In the genomic region with DNA sequence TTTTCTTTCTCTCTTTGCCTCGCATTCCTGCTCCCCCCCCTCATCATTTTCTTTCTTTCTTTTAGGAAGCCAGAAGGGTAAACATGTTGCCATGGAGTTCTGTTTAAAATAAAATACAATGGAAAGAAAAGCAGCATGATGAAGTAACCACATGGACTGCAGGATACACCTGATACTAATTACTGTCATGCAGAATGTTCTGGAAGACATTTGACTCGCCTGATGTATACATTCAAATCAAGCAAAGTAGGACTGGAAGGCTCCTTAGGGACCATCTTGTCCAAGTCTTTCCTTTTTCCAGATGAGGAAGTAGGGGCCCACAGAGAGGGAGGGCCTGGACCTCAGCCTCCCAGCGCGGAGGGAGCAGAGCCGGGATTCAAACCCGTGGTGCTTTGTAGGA, we compare ENCODE assay signal across 19 cellular contexts. TPM values are rescaled to one million over a fixed set of nuclear protein-coding genes. Genes with fewer than 3 reads are reported as not detected.
DNase-seq lines count a peak whose midpoint lies in the region; ATAC-seq and TF ChIP-seq lines count a peak whose summit lies in the region.
"Had no signal": no experiment of that assay in that cellular context is flagged by ENCODE, and none has a peak within 500 bp of the region (broad histone marks: within the 10 kb centered on the region; RNA-seq: fewer than 3 reads in every experiment).

No MANE protein-coding gene starts in this region.

- no peak overlapping the region for H3K9ac ChIP-seq in adipocyte (ENCODE audit: low read length)

- peak overlapping the region; percentile 72; the same call in 1 of the 2 replicates for H2AFZ ChIP-seq in GM23338

- H3K79me2 ChIP-seq in GM23338 (replicated peaks; ENCODE audit: insufficient read depth): no peaks in the 10 kb centered on the region

- H3K27ac ChIP-seq in GM23338 (ENCODE audit: low read depth) (no peak overlapping the region), right lobe of liver (no peak overlapping the region)

- H3K4me3 ChIP-seq in GM23338: no peak overlapping the region
- H3K4me3 ChIP-seq in adipocyte (ENCODE audit: low read length): no peak overlapping the region
- no peak overlapping the region for H3K4me3 ChIP-seq in right lobe of liver

- intact Hi-C loops in right lobe of liver (cut with DNase I): loop anchor here in 1 of 2 donors (10.0 kb wide), 1 partner anchor 109 kb away; no protein-coding TSS in a partner anchor

- H3K4me1 ChIP-seq in GM23338 (ENCODE audit: insufficient read depth) (no peaks in the 10 kb centered on the region), adipocyte (ENCODE audit: control insufficient read depth, insufficient read depth, low read length) (no peaks in the 10 kb centered on the region), right lobe of liver (peaks cover 0 to 11% (median 0%) of the 10 kb centered on the region in 4 donors)

- no peak for TF ChIP-seq CTCF in GM23338 (conservative IDR thresholded peaks at IDR 0.05; ENCODE audit: low read depth in 2 of 2)
- TF ChIP-seq CTCF in neural crest cell (conservative IDR thresholded peaks at IDR 0.05): no peak
- TF ChIP-seq CTCF in right lobe of liver (IDR thresholded peaks at IDR 0.05): no peak

- no peaks in the 10 kb centered on the region for H3K9me2 ChIP-seq in GM23338 (ENCODE audit: insufficient read depth)

- TF ChIP-seq POLR2A in right lobe of liver (IDR thresholded peaks at IDR 0.05): no peak

- no peak overlapping the region for H3K4me2 ChIP-seq in GM23338

- WGBS in right lobe of liver (ENCODE audit: insufficient coverage, low coverage, low lambda C conversion rate, missing lambda C conversion rate): 67% methylated on average over 2 of the region's 6 CpGs

- H3K36me3 ChIP-seq in GM23338 (ENCODE audit: insufficient read depth): no peaks in the 10 kb centered on the region
- no peaks in the 10 kb centered on the region for H3K36me3 ChIP-seq in adipocyte (ENCODE audit: control insufficient read depth, insufficient read depth, low read length, severe bottlenecking)
- no peaks in the 10 kb centered on the region for H3K36me3 ChIP-seq in right lobe of liver

- no peaks in the 10 kb centered on the region for H3K27me3 ChIP-seq in GM23338 (ENCODE audit: insufficient read depth)
- no peaks in the 10 kb centered on the region for H3K27me3 ChIP-seq in adipocyte (replicated peaks; ENCODE audit: control insufficient read depth, insufficient read depth, low read length)
- no peaks in the 10 kb centered on the region for H3K27me3 ChIP-seq in right lobe of liver

- DNase-seq in GM23338 (ENCODE audit: low spot score) (no peak), adipocyte (ENCODE audit: low read depth) (peak; percentile 48), fibroblast of peridontal ligament (ENCODE audit: extremely low read depth) (peak; percentile 40), neural crest cell (ENCODE audit: low read depth, low spot score) (no peak), right lobe of liver (no peak), T-helper 9 cell (no peak)
- no peak for DNase-seq in activated naive CD4-positive, alpha-beta T cell (lab: John Stamatoyannopoulos, UW)
- DNase-seq: GDM1, GOT3, NCI-H1105, NCI-H146, NCI-H2029, NCI-H524 treated with DMSO at 0.1 percent for 48 hours, NCI-H82, OCI-M1 had no signal

- no peaks in the 10 kb centered on the region for H3F3A ChIP-seq in GM23338 (replicated peaks; ENCODE audit: low read depth)

- H3K36me3 Mint-ChIP-seq in GM23338 (ENCODE audit: low read depth) (peaks cover 18% of the 10 kb centered on the region), neural crest cell (ENCODE audit: low read depth) (peaks cover 3% of the 10 kb centered on the region)
- H3K36me3 Mint-ChIP-seq: IgD-negative memory B cell had no signal

- H4K20me1 ChIP-seq in GM23338 (replicated peaks; ENCODE audit: insufficient read depth): no peaks in the 10 kb centered on the region

- H3K4me1 Mint-ChIP-seq in GM23338: no peaks in the 10 kb centered on the region
- H3K4me1 Mint-ChIP-seq in neural crest cell: peaks cover 24% of the 10 kb centered on the region

- no peak overlapping the region for H3K4me3 Mint-ChIP-seq in GM23338
- no peak overlapping the region for H3K4me3 Mint-ChIP-seq in neural crest cell
- H3K4me3 Mint-ChIP-seq: CD14-positive monocyte, IgD-negative memory B cell had no signal

- H3K9me3 ChIP-seq in adipocyte (ENCODE audit: control insufficient read depth, low read length) (no peaks in the 10 kb centered on the region), right lobe of liver (no peaks in the 10 kb centered on the region)

- H3K27me3 Mint-ChIP-seq in GM23338 (ENCODE audit: insufficient read depth, low read depth, poor library complexity) (peaks cover 7% of the 10 kb centered on the region), neural crest cell (ENCODE audit: low read depth) (no peaks in the 10 kb centered on the region)

- H3K9me3 Mint-ChIP-seq in GM23338 (peaks cover 24% of the 10 kb centered on the region), neural crest cell (peaks cover 3% of the 10 kb centered on the region)

- H3K27ac Mint-ChIP-seq in GM23338 (no peak overlapping the region), neural crest cell (ENCODE audit: unreplicated experiment) (peak overlapping the region; percentile 37)
- H3K27ac Mint-ChIP-seq: CD14-positive monocyte, IgD-negative memory B cell had no signal

- ATAC-seq in GM23338 (no peak), right lobe of liver (no peak), GM21786 (IDR thresholded peaks at IDR 0.05; ENCODE audit: unreplicated experiment) (no peak)

TF ChIP-seq in GM23338, 12 proteins besides CTCF, POLR2A, EP300 and RAD21 (continues in another document):
- no peak for TF ChIP-seq JUNB (IDR thresholded peaks at IDR 0.05; ENCODE audit: unreplicated experiment)
- no peak for TF ChIP-seq POLR2AphosphoS5 (IDR thresholded peaks at IDR 0.05; ENCODE audit: low read depth)
- no peak for TF ChIP-seq EZH2phosphoT487 (IDR thresholded peaks at IDR 0.05; ENCODE audit: unreplicated experiment)
- TF ChIP-seq ZNF114 (CRISPR knock-in tag; IDR thresholded peaks at IDR 0.05): no peak
- TF ChIP-seq CREB1 (CRISPR knock-in tag; IDR thresholded peaks at IDR 0.05; ENCODE audit: low read depth): no peak
- TF ChIP-seq, protein P1, sequence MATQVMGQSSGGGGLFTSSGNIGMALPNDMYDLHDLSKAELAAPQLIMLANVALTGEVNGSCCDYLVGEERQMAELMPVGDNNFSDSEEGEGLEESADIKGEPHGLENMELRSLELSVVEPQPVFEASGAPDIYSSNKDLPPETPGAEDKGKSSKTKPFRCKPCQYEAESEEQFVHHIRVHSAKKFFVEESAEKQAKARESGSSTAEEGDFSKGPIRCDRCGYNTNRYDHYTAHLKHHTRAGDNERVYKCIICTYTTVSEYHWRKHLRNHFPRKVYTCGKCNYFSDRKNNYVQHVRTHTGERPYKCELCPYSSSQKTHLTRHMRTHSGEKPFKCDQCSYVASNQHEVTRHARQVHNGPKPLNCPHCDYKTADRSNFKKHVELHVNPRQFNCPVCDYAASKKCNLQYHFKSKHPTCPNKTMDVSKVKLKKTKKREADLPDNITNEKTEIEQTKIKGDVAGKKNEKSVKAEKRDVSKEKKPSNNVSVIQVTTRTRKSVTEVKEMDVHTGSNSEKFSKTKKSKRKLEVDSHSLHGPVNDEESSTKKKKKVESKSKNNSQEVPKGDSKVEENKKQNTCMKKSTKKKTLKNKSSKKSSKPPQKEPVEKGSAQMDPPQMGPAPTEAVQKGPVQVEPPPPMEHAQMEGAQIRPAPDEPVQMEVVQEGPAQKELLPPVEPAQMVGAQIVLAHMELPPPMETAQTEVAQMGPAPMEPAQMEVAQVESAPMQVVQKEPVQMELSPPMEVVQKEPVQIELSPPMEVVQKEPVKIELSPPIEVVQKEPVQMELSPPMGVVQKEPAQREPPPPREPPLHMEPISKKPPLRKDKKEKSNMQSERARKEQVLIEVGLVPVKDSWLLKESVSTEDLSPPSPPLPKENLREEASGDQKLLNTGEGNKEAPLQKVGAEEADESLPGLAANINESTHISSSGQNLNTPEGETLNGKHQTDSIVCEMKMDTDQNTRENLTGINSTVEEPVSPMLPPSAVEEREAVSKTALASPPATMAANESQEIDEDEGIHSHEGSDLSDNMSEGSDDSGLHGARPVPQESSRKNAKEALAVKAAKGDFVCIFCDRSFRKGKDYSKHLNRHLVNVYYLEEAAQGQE (IDR thresholded peaks at IDR 0.05; ENCODE audit: unreplicated experiment): no peak
- TF ChIP-seq ZNF331 (CRISPR knock-in tag; IDR thresholded peaks at IDR 0.05; ENCODE audit: low read depth): no peak
- TF ChIP-seq STAT1 (IDR thresholded peaks at IDR 0.05; ENCODE audit: unreplicated experiment): no peak
- no peak for TF ChIP-seq ETS1 (IDR thresholded peaks at IDR 0.05)
- no peak for TF ChIP-seq NANOG (IDR thresholded peaks at IDR 0.05; ENCODE audit: borderline replicate concordance)
- TF ChIP-seq EZH2 (IDR thresholded peaks at IDR 0.05; ENCODE audit: low read depth, unreplicated experiment): no peak

RNA-seq across cellular contexts. Expression of gene MEG3, which starts 2.4 kb away (rescaled TPM):
- total RNA-seq in GM23338 (2014; rRNA removed; shearing (Covaris generic)): not detected in 2 replicates
- not detected in 2 replicates for polyA plus RNA-seq in GM23338 (2016; fragmentation: Nextera tagmentation; extraction: Ambion mirVana)
- total RNA-seq in neural crest cell (0.96 and 1.0 TPM in 2 replicates), right lobe of liver (10 to 100 TPM in 5 of 6 experiments, 1 to 10 TPM in 1; 5.7 to 43.7 (median 23.9) TPM)
- total RNA-seq: A172 had no signal
- polyA plus RNA-seq: CD14-positive monocyte, IgD-negative memory B cell had no signal

Comparison
In these comparisons a context has a peak if more than half of its experiments do, and no peak if none do; other contexts are left out.
1. DNase-seq: peak in adipocyte (single experiment) and fibroblast of peridontal ligament (single experiment); none in GM23338 (single experiment), neural crest cell (single experiment), activated naive CD4-positive, alpha-beta T cell (0 of 4), right lobe of liver (0 of 3) and T-helper 9 cell (single experiment).